In genomic region chr14:34685819-34686428, GRCh38 we compare ENCODE assay signal across 1 cellular context.
TF ChIP-seq lines count a peak whose summit lies in the region.

No MANE protein-coding gene starts in this region.

TF ChIP-seq in HepG2, 621 proteins besides CTCF, POLR2A, EP300 and RAD21 (continued from another document and continues in another):
- TF ChIP-seq IKZF5 (CRISPR knock-in tag; IDR thresholded peaks at IDR 0.05): peak; percentile 52; the same call in 1 of the 2 replicates
- peak; percentile 30; the same call in 1 of the 2 replicates for TF ChIP-seq ZNF776 (CRISPR knock-in tag; IDR thresholded peaks at IDR 0.05)
- TF ChIP-seq PRDM15 (CRISPR knock-in tag; IDR thresholded peaks at IDR 0.05): no peak
- no peak for TF ChIP-seq AKAP8 (CRISPR knock-in tag; IDR thresholded peaks at IDR 0.05)
- no peak for TF ChIP-seq SSRP1 (CRISPR knock-in tag; IDR thresholded peaks at IDR 0.05)
- TF ChIP-seq ARID3A (IDR thresholded peaks at IDR 0.05; ENCODE audit: low read depth, low read length): no peak
- TF ChIP-seq ZMYM3 (CRISPR knock-in tag; IDR thresholded peaks at IDR 0.05): peak; percentile 99
- no peak for TF ChIP-seq IRF9 (CRISPR knock-in tag; IDR thresholded peaks at IDR 0.05; ENCODE audit: borderline replicate concordance)
- TF ChIP-seq ZNF839 (CRISPR knock-in tag; IDR thresholded peaks at IDR 0.05; ENCODE audit: borderline replicate concordance): no peak
- no peak for TF ChIP-seq SCMH1 (CRISPR knock-in tag; IDR thresholded peaks at IDR 0.05; ENCODE audit: borderline replicate concordance)
- TF ChIP-seq ZBTB44 (CRISPR knock-in tag; IDR thresholded peaks at IDR 0.05): no peak
- TF ChIP-seq ZNF260 (CRISPR knock-in tag; IDR thresholded peaks at IDR 0.05; ENCODE audit: borderline replicate concordance, low read depth): no peak
- TF ChIP-seq PHF20 (CRISPR knock-in tag; IDR thresholded peaks at IDR 0.05): no peak
- no peak for TF ChIP-seq SNRNP70 (IDR thresholded peaks at IDR 0.05; ENCODE audit: low read depth, low read length)
- TF ChIP-seq BHLHE40 (IDR thresholded peaks at IDR 0.05; ENCODE audit: low read length): no peak
- no peak; the same call in 1 of the 2 replicates for TF ChIP-seq FOXP4 (CRISPR knock-in tag; IDR thresholded peaks at IDR 0.05)
- TF ChIP-seq NCOA5 (CRISPR knock-in tag; IDR thresholded peaks at IDR 0.05): no peak
- TF ChIP-seq CC2D1A (CRISPR knock-in tag; IDR thresholded peaks at IDR 0.05): no peak
- TF ChIP-seq RFX1 (IDR thresholded peaks at IDR 0.05): peak; percentile 36; the same call in 1 of the 2 replicates
- 0 out of 2 replicates have a peak, but pooled peaks have one; percentile 48 for TF ChIP-seq ZNF331 (CRISPR knock-in tag; IDR thresholded peaks at IDR 0.05)
- no peak for TF ChIP-seq ZNF564 (CRISPR knock-in tag; IDR thresholded peaks at IDR 0.05)
- TF ChIP-seq RNF219 (CRISPR knock-in tag; IDR thresholded peaks at IDR 0.05): no peak
- no peak for TF ChIP-seq ZFY (CRISPR knock-in tag; IDR thresholded peaks at IDR 0.05)
- no peak for TF ChIP-seq ZNF337 (CRISPR knock-in tag; IDR thresholded peaks at IDR 0.05; ENCODE audit: borderline replicate concordance, low read depth)
- no peak for TF ChIP-seq TRIM22 (IDR thresholded peaks at IDR 0.05)
- TF ChIP-seq ZNF33B (CRISPR knock-in tag; IDR thresholded peaks at IDR 0.05): no peak
- TF ChIP-seq ZNF24 (IDR thresholded peaks at IDR 0.05): no peak
- TF ChIP-seq E2F2 (CRISPR knock-in tag; IDR thresholded peaks at IDR 0.05; ENCODE audit: borderline replicate concordance): no peak
- no peak for TF ChIP-seq PCBP2 (optimal IDR thresholded peaks at IDR 0.05; ENCODE audit: low read depth, low read length, poor library complexity, severe bottlenecking)
- TF ChIP-seq FOXK1 (CRISPR knock-in tag; IDR thresholded peaks at IDR 0.05; ENCODE audit: borderline replicate concordance, low read depth): peak; percentile 41; the same call in 1 of the 2 replicates
- no peak for TF ChIP-seq ZSCAN31 (CRISPR knock-in tag; IDR thresholded peaks at IDR 0.05; ENCODE audit: low read depth)
- TF ChIP-seq ZNF451 (CRISPR knock-in tag; IDR thresholded peaks at IDR 0.05): no peak; the same call in 1 of the 2 replicates
- TF ChIP-seq HNF4G (IDR thresholded peaks at IDR 0.05; ENCODE audit: borderline replicate concordance, low read depth, low read length): peak; percentile 53; the same call in 1 of the 2 replicates
- peak; percentile 80 for TF ChIP-seq HNF4G (CRISPR knock-in tag; IDR thresholded peaks at IDR 0.05; ENCODE audit: borderline replicate concordance, low read depth)
- TF ChIP-seq MTA3 (CRISPR knock-in tag; IDR thresholded peaks at IDR 0.05): no peak
- no peak for TF ChIP-seq JDP2 (CRISPR knock-in tag; IDR thresholded peaks at IDR 0.05; ENCODE audit: borderline replicate concordance)
- TF ChIP-seq REXO4 (CRISPR knock-in tag; IDR thresholded peaks at IDR 0.05; ENCODE audit: borderline replicate concordance): no peak
- no peak for TF ChIP-seq U2AF2 (IDR thresholded peaks at IDR 0.05; ENCODE audit: low read depth, low read length)
- no peak for TF ChIP-seq CBX5 (CRISPR knock-in tag; IDR thresholded peaks at IDR 0.05; ENCODE audit: borderline replicate concordance)
- no peak for TF ChIP-seq CBFB (CRISPR knock-in tag; IDR thresholded peaks at IDR 0.05)
- TF ChIP-seq ZNF431 (CRISPR knock-in tag; IDR thresholded peaks at IDR 0.05; ENCODE audit: borderline replicate concordance, low read depth): no peak
- TF ChIP-seq ZNF558 (CRISPR knock-in tag; IDR thresholded peaks at IDR 0.05; ENCODE audit: borderline replicate concordance): no peak
- TF ChIP-seq ZNF17 (CRISPR knock-in tag; IDR thresholded peaks at IDR 0.05): no peak
- TF ChIP-seq CEBPZ (IDR thresholded peaks at IDR 0.05; ENCODE audit: low read length): no peak
- TF ChIP-seq ZBTB38 (CRISPR knock-in tag; IDR thresholded peaks at IDR 0.05): no peak
- no peak for TF ChIP-seq HMG20A (CRISPR knock-in tag; IDR thresholded peaks at IDR 0.05; ENCODE audit: borderline replicate concordance)
